ENCODE assay signal across 19 cellular contexts in genomic region chr4:122992111-122992510, GRCh38.
A peak's percentile ranks its signal among the peaks of the same experiment; 100 is the strongest.
DNase-seq lines count a peak whose midpoint lies in the region; ATAC-seq and TF ChIP-seq lines count a peak whose summit lies in the region.
"Had no signal": no experiment of that assay in that cellular context is flagged by ENCODE, and none has a peak within 500 bp of the region (broad histone marks: within the 10 kb centered on the region; RNA-seq: fewer than 3 reads in every experiment).

No MANE protein-coding gene starts in this region.

- H3K18ac ChIP-seq in mesenchymal stem cell (ENCODE audit: low read depth in 1 of 2, low read length in 2 of 2): no peak overlapping the region

- no peak overlapping the region for H3K14ac ChIP-seq in mesenchymal stem cell (ENCODE audit: low read length in 2 of 2)

- H2AFZ ChIP-seq in mesenchymal stem cell (ENCODE audit: low read depth, low read length): no peak overlapping the region

- H2AK5ac ChIP-seq in mesenchymal stem cell (ENCODE audit: low read length, severe bottlenecking): no peak overlapping the region

- H3K9me3 ChIP-seq in mesenchymal stem cell (ENCODE audit: control insufficient read depth, low read length): peaks cover 29% of the 10 kb centered on the region

- H2BK5ac ChIP-seq in mesenchymal stem cell (ENCODE audit: low read depth, low read length, poor library complexity, severe bottlenecking): no peak overlapping the region

- H2BK15ac ChIP-seq in mesenchymal stem cell (ENCODE audit: low read depth, poor library complexity, severe bottlenecking): no peak overlapping the region

- no peak overlapping the region for H3K9ac ChIP-seq in mesenchymal stem cell (ENCODE audit: low read length)

- H3K79me1 ChIP-seq in mesenchymal stem cell (replicated peaks; ENCODE audit: low read length, poor library complexity, severe bottlenecking): peaks cover 16% of the 10 kb centered on the region

- DNase-seq in AG09309 (ENCODE audit: low read depth): peak; percentile 8
- DNase-seq in LHCN-M2 (ENCODE audit: low read depth): peak; percentile 58
- DNase-seq in fibroblast of pulmonary artery (ENCODE audit: low read depth): peak; percentile 35
- no peak for DNase-seq in iPS-NIHi11 (ENCODE audit: low spot score)
- no peak for DNase-seq in GM19240 (ENCODE audit: insufficient read length, low spot score)
- DNase-seq in mesenchymal stem cell: no peak
- DNase-seq: CD8-positive, alpha-beta T cell; GDM1; MV-4-11; NCI-H2107; NCI-H82; right lobe of liver; stimulated activated CD4-positive, alpha-beta T cell treated with anti-CD3 and anti-CD28 coated beads, Interleukin-2, amount 100 ng/mL, for 24 hours; substantia nigra; T-helper 1 cell had no signal

- H3K27ac ChIP-seq in VCaP: peak overlapping the region; percentile 55
- no peak overlapping the region for H3K27ac ChIP-seq in mesenchymal stem cell (ENCODE audit: low read length, poor library complexity, severe bottlenecking)
- H3K27ac ChIP-seq: right lobe of liver had no signal

- no peak overlapping the region for H2BK120ac ChIP-seq in mesenchymal stem cell (ENCODE audit: low read depth, low read length)

- TF ChIP-seq CTCF in AG09309 (IDR thresholded peaks at IDR 0.05; ENCODE audit: control insufficient read depth, insufficient read depth, low read depth, low read length, missing control alignments) (no peak), VCaP (conservative IDR thresholded peaks at IDR 0.05) (no peak), fibroblast of pulmonary artery (IDR thresholded peaks at IDR 0.05; ENCODE audit: low read length, missing control alignments) (no peak)

- H3K4me3 ChIP-seq in AG09309 (ENCODE audit: control insufficient read depth, low read depth, low read length): no peak overlapping the region
- no peak overlapping the region for H3K4me3 ChIP-seq in fibroblast of pulmonary artery (replicated peaks; ENCODE audit: low read depth, low read length)
- no peak overlapping the region for H3K4me3 ChIP-seq in mesenchymal stem cell (ENCODE audit: insufficient read depth in 1 of 2, low read depth in 1 of 2, low read length in 2 of 2)
- H3K4me3 ChIP-seq: right lobe of liver had no signal

- no peak for ATAC-seq in HG03139 (IDR thresholded peaks at IDR 0.05; ENCODE audit: unreplicated experiment)
- ATAC-seq: activated T-helper 17 cell treated with anti-CD3 and anti-CD28 coated beads, Interleukin-2, amount 50 U/mL, for 72 hours; CD8-positive, alpha-beta T cell; right lobe of liver; WTC11 had no signal

- H2BK12ac ChIP-seq in mesenchymal stem cell (ENCODE audit: low read length in 2 of 2): no peak overlapping the region

- H4K8ac ChIP-seq in mesenchymal stem cell (ENCODE audit: low read length): no peak overlapping the region

- no peaks in the 10 kb centered on the region for H3K27me3 ChIP-seq in mesenchymal stem cell (ENCODE audit: control insufficient read depth in 1 of 2, insufficient read depth in 1 of 2, low read length in 2 of 2)
- H3K27me3 ChIP-seq: right lobe of liver had no signal

- no peak overlapping the region for H3K4me2 ChIP-seq in mesenchymal stem cell (ENCODE audit: low read length, poor library complexity, severe bottlenecking)

- H4K91ac ChIP-seq in mesenchymal stem cell (ENCODE audit: low read length): no peak overlapping the region

- peaks cover 2% of the 10 kb centered on the region for H3K4me1 ChIP-seq in mesenchymal stem cell (ENCODE audit: control insufficient read depth, insufficient read depth, low read depth, low read length)
- H3K4me1 ChIP-seq: right lobe of liver had no signal

- no peak overlapping the region for H3K4ac ChIP-seq in mesenchymal stem cell (ENCODE audit: low read depth in 1 of 2, low read length in 2 of 2)

- no peak overlapping the region for H3K23ac ChIP-seq in mesenchymal stem cell (ENCODE audit: low read length in 2 of 2)

- H3K36me3 ChIP-seq in mesenchymal stem cell (ENCODE audit: control insufficient read depth in 1 of 2, insufficient read depth in 2 of 2, low read depth in 1 of 2, low read length in 2 of 2): peaks cover 4 to 5% of the 10 kb centered on the region in 2 experiments
- H3K36me3 ChIP-seq: right lobe of liver had no signal

Comparison
In these comparisons a context has a peak if more than half of its experiments do, and no peak if none do; other contexts are left out.
1. DNase-seq: peak in AG09309 (single experiment), LHCN-M2 (single experiment) and fibroblast of pulmonary artery (single experiment); none in iPS-NIHi11 (single experiment), GM19240 (single experiment) and mesenchymal stem cell (single experiment).